In the genomic region with DNA sequence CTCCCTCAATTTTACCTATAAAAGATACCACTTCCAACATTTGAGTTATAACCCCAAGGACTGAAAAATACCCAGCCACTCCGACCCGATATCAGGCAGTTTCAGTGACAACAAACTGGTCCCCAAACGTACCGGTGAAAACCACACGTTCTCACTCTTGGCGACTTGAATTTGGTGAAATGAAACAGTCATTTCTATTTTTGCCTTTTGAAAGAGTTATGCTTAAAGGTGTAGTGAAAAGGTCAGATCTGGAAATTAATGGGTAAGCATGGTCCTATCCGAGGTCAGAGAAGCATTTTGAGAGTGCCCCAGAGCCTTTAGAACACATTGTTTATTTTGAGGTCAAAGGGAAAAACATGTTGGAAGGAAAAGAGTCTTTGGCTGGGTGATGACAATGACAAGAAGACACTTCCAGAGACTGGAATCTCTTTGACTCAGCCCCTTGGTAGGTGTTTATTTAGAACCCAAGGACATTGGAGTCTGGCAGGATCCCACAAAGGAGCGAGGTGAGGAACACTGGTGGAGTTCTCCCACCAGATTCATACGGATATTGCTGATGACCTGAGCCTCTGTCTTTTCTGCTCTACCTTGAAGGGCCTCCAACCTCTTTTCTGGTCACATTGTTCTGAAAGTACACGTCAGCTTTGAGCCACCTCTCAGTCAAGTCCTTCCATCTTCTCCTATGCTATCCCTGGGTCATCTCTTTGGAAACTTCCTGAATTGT, we compare ENCODE assay signal across 9 cellular contexts.
DNase-seq lines count a peak whose midpoint lies in the region; ATAC-seq and TF ChIP-seq lines count a peak whose summit lies in the region.
"Had no signal": no experiment of that assay in that cellular context is flagged by ENCODE, and none has a peak within 500 bp of the region (broad histone marks: within the 10 kb centered on the region; RNA-seq: fewer than 3 reads in every experiment).

No MANE protein-coding gene starts in this region.

- peaks cover 4% of the 10 kb centered on the region for H3K36me3 Mint-ChIP-seq in chondrocyte (ENCODE audit: low read depth)

- no peaks in the 10 kb centered on the region for H3K27me3 Mint-ChIP-seq in chondrocyte (ENCODE audit: low read depth)

- POLR2A ChIA-PET in A673 (lab: Charles Lee; ENCODE audit: low non-redundant PET), result no interaction called here

- intact Hi-C loops in head of caudate nucleus (cut with DNase I) (no loop called here), posterior vena cava (cut with DNase I) (no loop called here), A673 (cut with micrococcal nuclease; ENCODE audit: unreplicated experiment) (no loop called here)

- no TSS peak for BruUV-seq in A673 (replicated peaks; lab: Mats Ljungman, UMichigan)

- H3K9me3 Mint-ChIP-seq in chondrocyte (ENCODE audit: low read depth), result peaks cover 3% of the 10 kb centered on the region

- in situ Hi-C loops in GM13977 (cut with MboI; ENCODE audit: low pct_unique_long_range_greater_than_20kb, low sequenced_read_pairs, unreplicated experiment), result no loop called here

- H3K27ac Mint-ChIP-seq in chondrocyte (ENCODE audit: unreplicated experiment), result peak overlapping the region; percentile 86

- CTCF ChIA-PET in A673 (lab: Charles Lee), result no interaction called here

- no peaks in the 10 kb centered on the region for H3K36me3 ChIP-seq in A673 (ENCODE audit: insufficient read depth, low read length, poor library complexity, severe bottlenecking)

- no peaks in the 10 kb centered on the region for H3K9me3 ChIP-seq in A673 (ENCODE audit: low read depth, low read length, poor library complexity, severe bottlenecking)

- H3K27me3 ChIP-seq in A673 (replicated peaks; ENCODE audit: insufficient read depth, low read depth, low read length, poor library complexity), result no peaks in the 10 kb centered on the region

- TF ChIP-seq CTCF in GM13977 (IDR thresholded peaks at IDR 0.05; ENCODE audit: extremely low read depth, insufficient read depth, missing control alignments), result no peak
- TF ChIP-seq CTCF in chondrocyte (IDR thresholded peaks at IDR 0.05), result no peak
- no peak for TF ChIP-seq CTCF in A673 (conservative IDR thresholded peaks at IDR 0.05; ENCODE audit: low read depth, low read length)

- H3K4me3 Mint-ChIP-seq in chondrocyte (ENCODE audit: unreplicated experiment), result no peak overlapping the region

- H3K4me1 Mint-ChIP-seq in chondrocyte (ENCODE audit: low read depth), result peaks cover 38% of the 10 kb centered on the region

- H3K27ac ChIP-seq in A673 (ENCODE audit: low read depth, low read length, poor library complexity, severe bottlenecking), result no peak overlapping the region

- DNase-seq in GM13977 (ENCODE audit: low spot score) (peak; percentile 22), chondrocyte (ENCODE audit: low spot score) (no peak), epidermal melanocyte (ENCODE audit: insufficient read length, low spot score) (no peak), head of caudate nucleus (no peak), posterior vena cava (ENCODE audit: low spot score) (no peak), A673 (ENCODE audit: low spot score) (no peak)
- DNase-seq: NCI-H1105 had no signal

- ATAC-seq in GM19467 (IDR thresholded peaks at IDR 0.05; ENCODE audit: unreplicated experiment) (peak; percentile 43), HG03196 (IDR thresholded peaks at IDR 0.05; ENCODE audit: unreplicated experiment) (peak; percentile 57)

- H3K4me1 ChIP-seq in A673 (ENCODE audit: insufficient read depth, low read length, poor library complexity, severe bottlenecking), result peaks cover 12% of the 10 kb centered on the region

- H3K4me3 ChIP-seq in A673 (ENCODE audit: low read depth, low read length, poor library complexity, severe bottlenecking), result no peak overlapping the region
